ENCODE assay signal across 12 cellular contexts in the genomic region with DNA sequence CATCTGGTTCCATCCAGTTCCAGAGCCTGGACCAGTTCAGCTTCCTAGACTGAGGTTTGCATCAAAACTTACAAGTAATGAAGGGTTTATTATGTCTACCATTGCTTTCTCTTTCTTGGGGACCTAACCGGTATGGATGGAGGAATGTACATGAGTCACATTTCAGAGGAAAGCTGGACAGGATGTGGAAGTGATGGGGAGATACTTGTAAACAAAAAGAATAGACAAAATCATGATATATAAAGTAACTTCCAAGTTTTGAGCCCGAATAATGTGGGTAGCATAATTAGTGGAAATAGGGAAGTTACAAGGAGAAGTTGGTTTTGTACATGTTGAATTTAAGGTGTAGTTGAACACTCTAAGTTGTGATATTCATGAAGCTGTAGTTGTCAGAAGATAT. TPM values are rescaled to one million over a fixed set of nuclear protein-coding genes. Genes with fewer than 3 reads are reported as not detected.
A peak's percentile ranks its signal among the peaks of the same experiment; 100 is the strongest.
DNase-seq lines count a peak whose midpoint lies in the region; ATAC-seq and TF ChIP-seq lines count a peak whose summit lies in the region.
"Had no signal": no experiment of that assay in that cellular context is flagged by ENCODE, and none has a peak within 500 bp of the region (broad histone marks: within the 10 kb centered on the region; RNA-seq: fewer than 3 reads in every experiment).

No MANE protein-coding gene starts in this region.

- H2BK15ac ChIP-seq in IMR-90 (ENCODE audit: low read depth, low read length) = peak overlapping the region; percentile 66; the same call in 2 of the 3 replicates

- peak overlapping the region; percentile 49; the same call in 1 of the 2 replicates for H3K23ac ChIP-seq in IMR-90 (ENCODE audit: low read depth, low read length)

- dilution Hi-C loops in IMR-90 (cut with HindIII; ENCODE audit: low sequenced_read_pairs, unreplicated experiment) = no loop called here
- dilution Hi-C loops in mammary epithelial cell (cut with HindIII; ENCODE audit: low sequenced_read_pairs) = no loop called here

- TF ChIP-seq RAD21 in IMR-90 (IDR thresholded peaks at IDR 0.05; ENCODE audit: low read length) = no peak

- POLR2A ChIA-PET in IMR-90 (lab: Charles Lee; ENCODE audit: unreplicated experiment) = interaction anchor here (0.5 kb wide), 1 partner anchor 181 kb away, joined by 4 read pairs; no protein-coding TSS in a partner anchor
- POLR2A ChIA-PET in HEK293T (lab: Yijun Ruan, JAX) = interaction anchor here (1.3 kb wide), 1 partner anchor 14 kb away, joined by 5 read pairs; a partner anchor contains a TSS

- peak overlapping the region; percentile 52; the same call in 1 of the 2 replicates for H3K27ac ChIP-seq in IMR-90 (ENCODE audit: insufficient read depth, low read length)
- no peak overlapping the region for H3K27ac ChIP-seq in mammary epithelial cell (ENCODE audit: insufficient read depth, low read depth, low read length)
- H3K27ac ChIP-seq in mucosa of rectum (ENCODE audit: low read depth in 2 of 2, low read length in 2 of 2) = peak overlapping the region; percentile 64 to 76
- H3K27ac ChIP-seq in testis = no peak overlapping the region
- H3K27ac ChIP-seq in uterus = no peak overlapping the region

- H2AK9ac ChIP-seq in IMR-90 (replicated peaks; ENCODE audit: low read depth, low read length, poor library complexity) = no peak overlapping the region

- H3K4me1 ChIP-seq in IMR-90 (ENCODE audit: control insufficient read depth, insufficient read depth, low read length) = peaks cover 20% of the 10 kb centered on the region
- peaks cover 22% of the 10 kb centered on the region for H3K4me1 ChIP-seq in mammary epithelial cell (ENCODE audit: insufficient read depth, low read length)
- peaks cover 26 to 60% of the 10 kb centered on the region in 2 donors for H3K4me1 ChIP-seq in mucosa of rectum (ENCODE audit: control insufficient read depth in 2 of 2, insufficient read depth in 2 of 2, low read length in 2 of 2)
- peaks cover 9% of the 10 kb centered on the region for H3K4me1 ChIP-seq in testis
- H3K4me1 ChIP-seq in uterus = peaks cover 0 to 5% of the 10 kb centered on the region in 2 donors

- peaks cover 9% of the 10 kb centered on the region for H3K9me1 ChIP-seq in IMR-90 (ENCODE audit: insufficient read depth, low read length)

- H3K4me3 ChIP-seq in AG10803 (ENCODE audit: low read length) (no peak overlapping the region), IMR-90 (ENCODE audit: insufficient read depth, low read depth, low read length) (no peak overlapping the region), mammary epithelial cell (replicated peaks in 1 of 3; ENCODE audit: insufficient read depth in 1 of 3, low read depth in 2 of 3, low read length in 3 of 3) (no peak overlapping the region), mucosa of rectum (ENCODE audit: low read length in 2 of 2) (peak overlapping the region in 1 of 2 donors; percentile 2), testis (no peak overlapping the region), uterus (no peak overlapping the region)

- H2BK120ac ChIP-seq in IMR-90 (ENCODE audit: low read depth, low read length) = peak overlapping the region; percentile 61

- H3K18ac ChIP-seq in IMR-90 (ENCODE audit: low read depth, low read length) = peak overlapping the region; percentile 74

- no peaks in the 10 kb centered on the region for H3K9me3 ChIP-seq in IMR-90 (ENCODE audit: control insufficient read depth, insufficient read depth, low read length)
- H3K9me3 ChIP-seq in mammary epithelial cell (replicated peaks; ENCODE audit: insufficient read depth, low read length) = no peaks in the 10 kb centered on the region
- H3K9me3 ChIP-seq in mucosa of rectum (ENCODE audit: control insufficient read depth in 2 of 2, low read length in 2 of 2) = no peaks in the 10 kb centered on the region
- no peaks in the 10 kb centered on the region for H3K9me3 ChIP-seq in testis
- H3K9me3 ChIP-seq in uterus = no peaks in the 10 kb centered on the region

- TF ChIP-seq POLR2A in IMR-90 (IDR thresholded peaks at IDR 0.05; ENCODE audit: low read depth, low read length) = no peak
- no peak for TF ChIP-seq POLR2A in testis (IDR thresholded peaks at IDR 0.05)
- TF ChIP-seq POLR2A in uterus (IDR thresholded peaks at IDR 0.05) = no peak

- peak overlapping the region; percentile 82 for H2BK5ac ChIP-seq in IMR-90 (ENCODE audit: low read depth, low read length, poor library complexity, severe bottlenecking)

- peak overlapping the region; percentile 85 for H3K4ac ChIP-seq in IMR-90 (ENCODE audit: low read depth, low read length)

- no peak overlapping the region for H3K9ac ChIP-seq in IMR-90 (ENCODE audit: low read depth, low read length)
- no peak overlapping the region for H3K9ac ChIP-seq in mammary epithelial cell (ENCODE audit: insufficient read depth, low read length)
- no peak overlapping the region for H3K9ac ChIP-seq in mucosa of rectum (ENCODE audit: low read depth in 1 of 2, low read length in 2 of 2)

- H2AFZ ChIP-seq in IMR-90 (replicated peaks; ENCODE audit: low read length, poor library complexity) = no peak overlapping the region
- peak overlapping the region; percentile 18 for H2AFZ ChIP-seq in mammary epithelial cell (ENCODE audit: low read depth, low read length)

- intact Hi-C loops in IMR-90 (cut with micrococcal nuclease) = no loop called here
- intact Hi-C loops in mammary epithelial cell (cut with micrococcal nuclease) = no loop called here
- intact Hi-C loops in testis (cut with DNase I; ENCODE audit: low total_unique reads) = no loop called here
- intact Hi-C loops in uterus (cut with DNase I; ENCODE audit: low total_unique reads) = no loop called here

- peaks cover 63% of the 10 kb centered on the region for H3K79me2 ChIP-seq in mammary epithelial cell (ENCODE audit: insufficient read depth, low read length)

- H4K8ac ChIP-seq in IMR-90 (ENCODE audit: low read depth in 2 of 2, low read length in 2 of 2) = peak overlapping the region in 1 of 2 experiments; percentile 73; a peak in 3 of 4 replicates

- H4K5ac ChIP-seq in IMR-90 (ENCODE audit: low read depth, low read length) = peak overlapping the region; percentile 62

- BruUV-seq in IMR-90 (replicated peaks; lab: Mats Ljungman, UMichigan) = no TSS peak
- BruUV-seq in mammary epithelial cell (replicated peaks; lab: Mats Ljungman, UMichigan) = no TSS peak

- TF ChIP-seq CTCF in AG10803 (conservative IDR thresholded peaks at IDR 0.05; ENCODE audit: low read length) (no peak), IMR-90 (conservative IDR thresholded peaks at IDR 0.05; ENCODE audit: low read depth, low read length) (no peak), mammary epithelial cell (conservative IDR thresholded peaks at IDR 0.05 in 1 of 2, IDR thresholded peaks at IDR 0.05 in 1 of 2; ENCODE audit: extremely low read depth in 1 of 2, insufficient read depth in 1 of 2, low read depth in 1 of 2, low read length in 2 of 2) (no peak), testis (IDR thresholded peaks at IDR 0.05) (no peak), uterus (IDR thresholded peaks at IDR 0.05) (no peak)

- no CpG with 5 or more reads among the region's 2 CpGs for WGBS in IMR-90 (ENCODE audit: extremely low coverage in 2 of 2, insufficient read length in 1 of 2), 2 experiments
- WGBS in mammary epithelial cell (ENCODE audit: low coverage, missing lambda C conversion rate) = 25% methylated on average over 2 of the region's 2 CpGs
- 64 to 77% methylated on average over 2 of the region's 2 CpGs for WGBS in testis, 2 donors

- peak overlapping the region; percentile 62 for H2BK20ac ChIP-seq in IMR-90 (ENCODE audit: low read depth, low read length)

- H2AK5ac ChIP-seq in IMR-90 (ENCODE audit: low read depth, low read length) = 0 out of 2 replicates have a peak overlapping the region, but pooled peaks have one; percentile 10

- H4K20me1 ChIP-seq in IMR-90 (ENCODE audit: insufficient read depth, low read length) = no peaks in the 10 kb centered on the region; the same call in 1 of the 2 replicates
- H4K20me1 ChIP-seq in mammary epithelial cell (ENCODE audit: insufficient read depth, low read length) = no peaks in the 10 kb centered on the region

- no peak overlapping the region for H3K56ac ChIP-seq in IMR-90 (ENCODE audit: extremely low read depth, insufficient read depth, low read length)

- peak; percentile 70 for ATAC-seq in IMR-90 (ENCODE audit: low read depth)

- H3K36me3 ChIP-seq in IMR-90 (ENCODE audit: control insufficient read depth, insufficient read depth, low read length) = no peaks in the 10 kb centered on the region
- no peaks in the 10 kb centered on the region for H3K36me3 ChIP-seq in mammary epithelial cell (ENCODE audit: insufficient read depth, low read length)
- no peaks in the 10 kb centered on the region for H3K36me3 ChIP-seq in mucosa of rectum (ENCODE audit: control insufficient read depth in 2 of 2, insufficient read depth in 2 of 2, low read length in 2 of 2)
- H3K36me3 ChIP-seq in testis (ENCODE audit: low read depth, missing control alignments) = no peaks in the 10 kb centered on the region
- H3K36me3 ChIP-seq in uterus = no peaks in the 10 kb centered on the region

- H3K27me3 ChIP-seq in IMR-90 (ENCODE audit: control insufficient read depth, insufficient read depth, low read length) (no peaks in the 10 kb centered on the region), mammary epithelial cell (ENCODE audit: insufficient read depth, low read length) (no peaks in the 10 kb centered on the region), mucosa of rectum (ENCODE audit: control insufficient read depth in 2 of 2, insufficient read depth in 2 of 2, low read length in 2 of 2) (no peaks in the 10 kb centered on the region), testis (no peaks in the 10 kb centered on the region), uterus (no peaks in the 10 kb centered on the region)

- peak overlapping the region; percentile 78 for H3K4me2 ChIP-seq in IMR-90 (ENCODE audit: low read depth, low read length)
- peak overlapping the region; percentile 56 for H3K4me2 ChIP-seq in mammary epithelial cell (ENCODE audit: insufficient read depth, low read depth, low read length)

- H4K91ac ChIP-seq in IMR-90 (ENCODE audit: insufficient read depth, low read depth, low read length) = peak overlapping the region; percentile 64; the same call in 1 of the 2 replicates

- CTCF ChIA-PET in IMR-90 (lab: Yijun Ruan, JAX) = interaction anchor here (0.6 kb wide), 1 partner anchor 379 kb away, joined by 8 read pairs; no protein-coding TSS in a partner anchor
- CTCF ChIA-PET in mammary epithelial cell (lab: Charles Lee; ENCODE audit: low non-redundant PET) = no interaction called here
- CTCF ChIA-PET in HEK293T (lab: Yijun Ruan, JAX) = interaction anchor here (0.6 kb wide), 1 partner anchor 519 kb away, joined by 3 read pairs; no protein-coding TSS in a partner anchor

- H3K14ac ChIP-seq in IMR-90 (replicated peaks; ENCODE audit: low read depth, low read length) = peak overlapping the region; percentile 72; the same call in 1 of the 2 replicates

- in situ Hi-C loops in IMR-90 (cut with MboI; ENCODE audit: low sequenced_read_pairs) (no loop called here), mammary epithelial cell (cut with MboI; ENCODE audit: low sequenced_read_pairs in 2 of 2) (no loop called here)

- peak; percentile 60 for DNase-seq in AG10803 (ENCODE audit: low read depth)
- DNase-seq in IMR-90 = peak; percentile 76
- DNase-seq in mammary epithelial cell = peak; percentile 35
- DNase-seq in testis = no peak
- DNase-seq in HEK293T (ENCODE audit: extremely low spot score) = no peak
- no peak for DNase-seq in uterus
- no peak for DNase-seq in cerebellar nuclear complex (lab: John Stamatoyannopoulos, UW)
- DNase-seq: activated T-cell treated with anti-CD3 and anti-CD28 coated beads, Interleukin-2, amount 50 U/mL, for 72 hours; CD8-positive, alpha-beta memory T cell; Karpas-422; occipital lobe had no signal

- H3K79me1 ChIP-seq in IMR-90 (ENCODE audit: low read depth in 1 of 2, low read length in 2 of 2) = peaks cover 36 to 70% of the 10 kb centered on the region in 2 experiments

RNA-seq across cellular contexts. Expression of a gene that starts 14.9 kb away (rescaled TPM):
- total RNA-seq in IMR-90 (2012; rRNA removed) (22.2 and 24.6 TPM in 2 replicates), mammary epithelial cell (10 to 100 TPM; 13.0 to 29.5 TPM), testis (10 to 100 TPM; 25.0 to 28.4 TPM), uterus (10 to 100 TPM in 3 of 4 donors, 1 to 10 TPM in 1; 8.5 to 61.9 (median 29.6) TPM)
- polyA plus RNA-seq in IMR-90 (2012; rRNA removed) (3.9 and 4.7 TPM in 2 replicates), mammary epithelial cell (4.9 TPM), testis (ENCODE audit: insufficient read depth, low read depth, low replicate concordance) (23.5 TPM)
- polyA plus RNA-seq in IMR-90 (2012; cell fraction: cytosol; rRNA removed) = 1.6 and 2.5 TPM in 2 replicates
- polyA plus RNA-seq in IMR-90 (2012; cell fraction: nucleus; rRNA removed; ENCODE audit: low replicate concordance) = 1.7 and 5.1 TPM in 2 replicates
- 22.7 TPM for polyA minus RNA-seq in mammary epithelial cell

Comparison
In these comparisons a context has a peak if more than half of its experiments do, and no peak if none do; other contexts are left out.
1. DNase-seq: peak in AG10803 (single experiment), IMR-90 (single experiment) and mammary epithelial cell (single experiment); none in testis (single experiment), HEK293T (single experiment), uterus (0 of 2) and cerebellar nuclear complex (0 of 2).
2. H3K27ac ChIP-seq: peak in IMR-90 (single experiment) and mucosa of rectum (2 of 2); none in mammary epithelial cell (single experiment), testis (0 of 2) and uterus (0 of 2).